Comparison of ENCODE assay signal across 13 cellular contexts in the genomic region with DNA sequence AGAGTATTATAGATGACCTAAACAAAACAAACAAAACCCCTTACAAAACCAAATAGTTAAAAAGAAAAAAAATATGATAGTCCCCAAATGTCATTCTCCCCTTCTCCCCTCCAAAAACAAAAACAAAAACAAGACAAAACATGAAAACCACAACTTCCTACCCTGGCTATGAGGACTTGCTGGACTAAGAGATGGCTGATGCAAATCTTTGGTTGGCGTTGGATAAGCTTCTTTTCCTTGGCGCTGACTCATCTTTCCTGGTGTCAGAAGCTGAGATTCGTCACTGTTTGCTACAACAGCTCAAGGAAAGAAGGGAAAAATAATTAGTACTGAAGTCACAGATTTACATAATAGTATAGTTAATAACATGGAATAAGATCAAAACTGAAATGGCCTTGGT.
DNase-seq lines count a peak whose midpoint lies in the region; ATAC-seq lines count a peak whose summit lies in the region.
"Had no signal": no experiment of that assay in that cellular context is flagged by ENCODE, and none has a peak within 500 bp of the region (broad histone marks: within the 10 kb centered on the region; RNA-seq: fewer than 3 reads in every experiment).

No MANE protein-coding gene starts in this region.

- peaks cover 42% of the 10 kb centered on the region for H3K36me3 Mint-ChIP-seq in activated T-helper 2 cell treated with anti-CD3 and anti-CD28 coated beads, Interferon-gamma antibody, Interleukin-2, Interleukin-4, amounts not matched to agents 10 μg/mL and 5 μg/mL and 100 μg/mL, durations not matched to agents 14 hours and 24 hours and 36 hours (ENCODE audit: low read depth)
- H3K36me3 Mint-ChIP-seq in effector memory CD8-positive, alpha-beta T cell (ENCODE audit: insufficient read depth) = peaks cover 15% of the 10 kb centered on the region
- peaks cover 30% of the 10 kb centered on the region for H3K36me3 Mint-ChIP-seq in activated CD4-positive, alpha-beta T cell treated with anti-CD3 and anti-CD28 coated beads, Interleukin-2, amount 10 ng/mL, durations not matched to agents 24 days and 14 days (ENCODE audit: low read depth)

- H3K4me1 Mint-ChIP-seq in activated T-helper 2 cell treated with anti-CD3 and anti-CD28 coated beads, Interferon-gamma antibody, Interleukin-2, Interleukin-4, amounts not matched to agents 10 μg/mL and 5 μg/mL and 100 μg/mL, durations not matched to agents 14 hours and 24 hours and 36 hours (ENCODE audit: low read depth) = peaks cover 18% of the 10 kb centered on the region
- H3K4me1 Mint-ChIP-seq in effector memory CD8-positive, alpha-beta T cell (ENCODE audit: low read depth in 2 of 2) = peaks cover 10 to 29% of the 10 kb centered on the region in 2 donors
- H3K4me1 Mint-ChIP-seq in activated CD4-positive, alpha-beta T cell treated with anti-CD3 and anti-CD28 coated beads, Interleukin-2, amount 10 ng/mL, durations not matched to agents 24 days and 14 days = peaks cover 23% of the 10 kb centered on the region

- H3K4me3 Mint-ChIP-seq in activated T-helper 2 cell treated with anti-CD3 and anti-CD28 coated beads, Interferon-gamma antibody, Interleukin-2, Interleukin-4, amounts not matched to agents 10 μg/mL and 5 μg/mL and 100 μg/mL, durations not matched to agents 14 hours and 24 hours and 36 hours (ENCODE audit: low read depth) = no peak overlapping the region
- no peak overlapping the region for H3K4me3 Mint-ChIP-seq in effector memory CD8-positive, alpha-beta T cell
- no peak overlapping the region for H3K4me3 Mint-ChIP-seq in activated CD4-positive, alpha-beta T cell treated with anti-CD3 and anti-CD28 coated beads, Interleukin-2, amount 10 ng/mL, durations not matched to agents 24 days and 14 days
- H3K4me3 Mint-ChIP-seq: activated CD4-positive, alpha-beta memory T cell treated with anti-CD3 and anti-CD28 coated beads, Interleukin-2, amount 10 ng/mL, durations not matched to agents 7 days and 5 days; activated naive CD8-positive, alpha-beta T cell had no signal

- peaks cover 17% of the 10 kb centered on the region for H3K79me2 ChIP-seq in ACC112 (ENCODE audit: control insufficient read depth, insufficient read depth, low read length, unreplicated experiment)

- intact Hi-C loops in activated T-helper 2 cell treated with anti-CD3 and anti-CD28 coated beads, Interferon-gamma antibody, Interleukin-2, Interleukin-4, amounts not matched to agents 10 μg/mL and 5 μg/mL and 100 μg/mL, durations not matched to agents 14 hours and 24 hours and 36 hours (cut with micrococcal nuclease) = loop anchor here (10.0 kb wide), 2 partner anchors 966 to 1116 kb away; a partner anchor contains a TSS
- intact Hi-C loops in activated CD4-positive, alpha-beta T cell treated with anti-CD3 and anti-CD28 coated beads, Interleukin-2, amount 10 ng/mL, durations not matched to agents 24 days and 14 days (cut with micrococcal nuclease) = loop anchor here (10.0 kb wide), 1 partner anchor 134 kb away; no protein-coding TSS in a partner anchor

- peaks cover 12% of the 10 kb centered on the region for H3K36me3 ChIP-seq in ACC112 (ENCODE audit: insufficient read depth, low read length)

- no peak for ATAC-seq in effector memory CD8-positive, alpha-beta T cell (replicated peaks)

- no peak overlapping the region for H2AFZ ChIP-seq in ACC112 (ENCODE audit: low read length, unreplicated experiment)

- no peaks in the 10 kb centered on the region for H3K27me3 Mint-ChIP-seq in activated T-helper 2 cell treated with anti-CD3 and anti-CD28 coated beads, Interferon-gamma antibody, Interleukin-2, Interleukin-4, amounts not matched to agents 10 μg/mL and 5 μg/mL and 100 μg/mL, durations not matched to agents 14 hours and 24 hours and 36 hours (ENCODE audit: low read depth)
- no peaks in the 10 kb centered on the region for H3K27me3 Mint-ChIP-seq in effector memory CD8-positive, alpha-beta T cell
- no peaks in the 10 kb centered on the region for H3K27me3 Mint-ChIP-seq in activated CD4-positive, alpha-beta T cell treated with anti-CD3 and anti-CD28 coated beads, Interleukin-2, amount 10 ng/mL, durations not matched to agents 24 days and 14 days
- H3K27me3 Mint-ChIP-seq: activated CD4-positive, alpha-beta memory T cell treated with anti-CD3 and anti-CD28 coated beads, Interleukin-2, amount 10 ng/mL, durations not matched to agents 7 days and 5 days; activated naive CD8-positive, alpha-beta T cell had no signal

- H3K4me1 ChIP-seq in ACC112 (ENCODE audit: control insufficient read depth, insufficient read depth, low read length, unreplicated experiment) = peaks cover 32% of the 10 kb centered on the region

- no peaks in the 10 kb centered on the region for H3K27me3 ChIP-seq in ACC112 (ENCODE audit: insufficient read depth, low read length)

- no peaks in the 10 kb centered on the region for H3K9me3 Mint-ChIP-seq in activated T-helper 2 cell treated with anti-CD3 and anti-CD28 coated beads, Interferon-gamma antibody, Interleukin-2, Interleukin-4, amounts not matched to agents 10 μg/mL and 5 μg/mL and 100 μg/mL, durations not matched to agents 14 hours and 24 hours and 36 hours
- H3K9me3 Mint-ChIP-seq in effector memory CD8-positive, alpha-beta T cell = no peaks in the 10 kb centered on the region
- H3K9me3 Mint-ChIP-seq in activated CD4-positive, alpha-beta T cell treated with anti-CD3 and anti-CD28 coated beads, Interleukin-2, amount 10 ng/mL, durations not matched to agents 24 days and 14 days = peaks cover 5% of the 10 kb centered on the region
- H3K9me3 Mint-ChIP-seq: activated CD4-positive, alpha-beta memory T cell treated with anti-CD3 and anti-CD28 coated beads, Interleukin-2, amount 10 ng/mL, durations not matched to agents 7 days and 5 days had no signal

- H3K27ac ChIP-seq in ACC112 (ENCODE audit: low read depth, low read length) = peak overlapping the region; percentile 54
- H3K27ac ChIP-seq: C4-2B had no signal

- peak overlapping the region; percentile 4 for H3K27ac Mint-ChIP-seq in activated T-helper 2 cell treated with anti-CD3 and anti-CD28 coated beads, Interferon-gamma antibody, Interleukin-2, Interleukin-4, amounts not matched to agents 10 μg/mL and 5 μg/mL and 100 μg/mL, durations not matched to agents 14 hours and 24 hours and 36 hours
- no peak overlapping the region for H3K27ac Mint-ChIP-seq in effector memory CD8-positive, alpha-beta T cell
- no peak overlapping the region for H3K27ac Mint-ChIP-seq in activated CD4-positive, alpha-beta T cell treated with anti-CD3 and anti-CD28 coated beads, Interleukin-2, amount 10 ng/mL, durations not matched to agents 24 days and 14 days
- H3K27ac Mint-ChIP-seq: activated CD4-positive, alpha-beta memory T cell treated with anti-CD3 and anti-CD28 coated beads, Interleukin-2, amount 10 ng/mL, durations not matched to agents 7 days and 5 days; activated naive CD8-positive, alpha-beta T cell had no signal

- DNase-seq in HCEC 1CT = peak; percentile 92
- DNase-seq in activated T-helper 2 cell treated with anti-CD3 and anti-CD28 coated beads, Interferon-gamma antibody, Interleukin-2, Interleukin-4, amounts not matched to agents 10 μg/mL and 5 μg/mL and 100 μg/mL, durations not matched to agents 14 hours and 24 hours and 36 hours (ENCODE audit: low spot score) = no peak
- peak; percentile 68 for DNase-seq in glomerular endothelial cell (ENCODE audit: extremely low read depth, low read depth, low spot score)
- no peak for DNase-seq in effector memory CD8-positive, alpha-beta T cell
- no peak for DNase-seq in activated naive CD4-positive, alpha-beta T cell (lab: John Stamatoyannopoulos, UW)
- no peak for DNase-seq in activated CD4-positive, alpha-beta T cell treated with anti-CD3 and anti-CD28 coated beads, Interleukin-2, amount 10 ng/mL, durations not matched to agents 24 days and 14 days
- DNase-seq in amniotic stem cell (lab: John Stamatoyannopoulos, UW) = no peak
- DNase-seq: activated CD4-positive, alpha-beta memory T cell treated with anti-CD3 and anti-CD28 coated beads, Interleukin-2, amount 10 ng/mL, durations not matched to agents 7 days and 5 days; NCI-H69; stimulated activated CD4-positive, alpha-beta T cell treated with anti-CD3 and anti-CD28 coated beads, Interleukin-2, amount 100 ng/mL, for 48 hours had no signal

- no peak overlapping the region for H3K4me3 ChIP-seq in ACC112 (ENCODE audit: low read depth, low read length)

Comparison
In these comparisons a context has a peak if more than half of its experiments do, and no peak if none do; other contexts are left out.
1. DNase-seq: peak in HCEC 1CT (single experiment) and glomerular endothelial cell (single experiment); none in activated T-helper 2 cell treated with anti-CD3 and anti-CD28 coated beads, Interferon-gamma antibody, Interleukin-2, Interleukin-4, amounts not matched to agents 10 μg/mL and 5 μg/mL and 100 μg/mL, durations not matched to agents 14 hours and 24 hours and 36 hours (single experiment), effector memory CD8-positive, alpha-beta T cell (0 of 3), activated naive CD4-positive, alpha-beta T cell (0 of 4), activated CD4-positive, alpha-beta T cell treated with anti-CD3 and anti-CD28 coated beads, Interleukin-2, amount 10 ng/mL, durations not matched to agents 24 days and 14 days (single experiment) and amniotic stem cell (single experiment).